ENCODE assay signal across 9 cellular contexts in genomic region chr17:72422505-72423285, GRCh38.
DNase-seq lines count a peak whose midpoint lies in the region; ATAC-seq and TF ChIP-seq lines count a peak whose summit lies in the region.
"Had no signal": no experiment of that assay in that cellular context is flagged by ENCODE, and none has a peak within 500 bp of the region (broad histone marks: within the 10 kb centered on the region; RNA-seq: fewer than 3 reads in every experiment).

No MANE protein-coding gene starts in this region.

- peaks cover 4% of the 10 kb centered on the region for H3K9me3 ChIP-seq in right cardiac atrium (ENCODE audit: control insufficient read depth, low read length)
- H3K9me3 ChIP-seq in transverse colon: peaks cover 2 to 7% of the 10 kb centered on the region in 2 donors

- in situ Hi-C loops in transverse colon (cut with MboI; ENCODE audit: low pct_ligation_motif_present in 1 of 4, low pct_unique_long_range_greater_than_20kb in 1 of 4, low sequenced_read_pairs in 3 of 4): loop anchor here in 1 of 4 donors (25.0 kb wide), 1 partner anchor 285 kb away; no protein-coding TSS in a partner anchor

- 39% methylated on average over 21 of the region's 21 CpGs for WGBS in right cardiac atrium
- 56 to 63% methylated on average over 5 to 17 of the region's 21 CpGs for WGBS in transverse colon (ENCODE audit: low coverage in 1 of 2), 2 donors

- no peak for TF ChIP-seq CTCF in GM06990 (IDR thresholded peaks at IDR 0.05; ENCODE audit: insufficient read depth, low read length, poor library complexity, severe bottlenecking)
- TF ChIP-seq CTCF in WI38 (IDR thresholded peaks at IDR 0.05; ENCODE audit: low read depth, low read length): no peak
- no peak for TF ChIP-seq CTCF in transverse colon (IDR thresholded peaks at IDR 0.05)

- intact Hi-C loops in right cardiac atrium (cut with DNase I) (no loop called here), transverse colon (cut with DNase I; ENCODE audit: low total_unique reads) (no loop called here)

- no peaks in the 10 kb centered on the region for H3K4me1 ChIP-seq in right cardiac atrium (ENCODE audit: control insufficient read depth, insufficient read depth, low read length)
- H3K4me1 ChIP-seq in transverse colon: peaks cover 5 to 31% (median 27%) of the 10 kb centered on the region in 4 donors
- H3K4me1 ChIP-seq: parathyroid adenoma had no signal

- ATAC-seq in GM19452 (IDR thresholded peaks at IDR 0.05; ENCODE audit: unreplicated experiment): peak; percentile 41
- peak; percentile 33 for ATAC-seq in HG03342 (IDR thresholded peaks at IDR 0.05; ENCODE audit: unreplicated experiment)
- peak; percentile 91 to 92 for ATAC-seq in right cardiac atrium

- peak; percentile 86 for DNase-seq in GM06990 (ENCODE audit: extremely low read depth, insufficient read length)
- peak; percentile 86 to 89 (median 87) for DNase-seq in right cardiac atrium
- DNase-seq in transverse colon: peak; percentile 59
- no peak for DNase-seq in Ammon's horn (ENCODE audit: low spot score)
- DNase-seq in NCI-H345 (lab: John Stamatoyannopoulos, UW): no peak

- no peak overlapping the region for H3K27ac ChIP-seq in right cardiac atrium (ENCODE audit: low read length)
- H3K27ac ChIP-seq in transverse colon: peak overlapping the region; percentile 17 to 63 (median 33)
- H3K27ac ChIP-seq: parathyroid adenoma had no signal

- H3K27me3 ChIP-seq in GM06990 (replicated peaks; ENCODE audit: control insufficient read depth, insufficient read depth, low read length) (no peaks in the 10 kb centered on the region), right cardiac atrium (ENCODE audit: control insufficient read depth, insufficient read depth) (no peaks in the 10 kb centered on the region), transverse colon (no peaks in the 10 kb centered on the region)

- TF ChIP-seq POLR2A in transverse colon (IDR thresholded peaks at IDR 0.05): no peak

- TF ChIP-seq EP300 in transverse colon (IDR thresholded peaks at IDR 0.05; ENCODE audit: low read depth): no peak

- no peaks in the 10 kb centered on the region for H3K36me3 ChIP-seq in GM06990 (ENCODE audit: control insufficient read depth, insufficient read depth, low read length)
- peaks cover 0 to 7% (median 0%) of the 10 kb centered on the region in 4 donors for H3K36me3 ChIP-seq in transverse colon

- peak overlapping the region; percentile 32 for H3K4me3 ChIP-seq in GM06990 (replicated peaks; ENCODE audit: low read depth, low read length)
- peak overlapping the region; percentile 13; the same call in 1 of the 2 replicates for H3K4me3 ChIP-seq in WI38 (ENCODE audit: low read depth, low read length)
- H3K4me3 ChIP-seq in right cardiac atrium (ENCODE audit: low read length): no peak overlapping the region
- H3K4me3 ChIP-seq in transverse colon: no peak overlapping the region

Comparison
In these comparisons a context has a peak if more than half of its experiments do, and no peak if none do; other contexts are left out.
1. DNase-seq: peak in GM06990 (single experiment), right cardiac atrium (3 of 3) and transverse colon (single experiment); none in Ammon's horn (single experiment) and NCI-H345 (single experiment).
2. H3K4me3 ChIP-seq: peak in GM06990 (single experiment) and WI38 (single experiment); none in right cardiac atrium (single experiment) and transverse colon (0 of 4).
3. ATAC-seq: peak in every context shown above with its lines; median percentile 92 in right cardiac atrium; 41 in GM19452; 33 in HG03342.